1 cellular context compared by ENCODE assay signal in the genomic region with DNA sequence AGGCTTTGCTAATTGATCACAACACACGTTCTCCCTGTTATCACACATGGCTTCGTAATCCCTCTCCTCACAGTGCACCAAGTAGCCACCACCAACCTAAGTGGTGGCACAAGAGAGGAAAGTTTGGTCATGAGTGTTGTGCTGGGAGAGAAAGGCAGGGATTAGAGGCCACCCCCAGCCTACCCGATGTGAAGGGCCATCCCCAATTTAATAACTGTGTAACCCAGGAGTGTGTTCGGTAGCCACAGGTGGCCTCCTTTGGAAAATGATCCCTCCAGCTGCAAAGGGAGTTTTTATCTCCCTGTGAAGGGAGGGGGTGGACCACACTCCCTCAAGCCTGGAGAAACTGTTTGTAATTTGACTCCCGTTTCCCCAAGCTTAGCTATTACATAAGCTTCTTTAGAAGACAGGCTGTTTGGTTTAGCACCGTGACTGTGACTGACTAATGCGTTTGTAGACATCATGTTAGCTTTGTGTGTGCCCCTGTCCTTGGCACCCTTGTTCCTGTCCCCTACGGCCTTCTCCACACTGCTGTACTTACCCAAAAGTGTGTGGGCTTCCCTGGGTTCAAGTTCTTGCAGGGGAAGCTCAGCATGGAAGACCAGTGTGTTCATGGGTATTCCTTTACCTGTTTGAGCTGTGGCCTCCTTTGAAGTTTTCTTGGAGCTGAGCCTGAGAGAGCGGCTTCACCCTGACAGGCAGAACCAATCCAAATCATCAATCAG.
TF ChIP-seq lines count a peak whose summit lies in the region.

No MANE protein-coding gene starts in this region.

TF ChIP-seq in K562, 482 proteins besides CTCF, POLR2A, EP300 and RAD21 (continued from another document):
- TF ChIP-seq, protein P1, sequence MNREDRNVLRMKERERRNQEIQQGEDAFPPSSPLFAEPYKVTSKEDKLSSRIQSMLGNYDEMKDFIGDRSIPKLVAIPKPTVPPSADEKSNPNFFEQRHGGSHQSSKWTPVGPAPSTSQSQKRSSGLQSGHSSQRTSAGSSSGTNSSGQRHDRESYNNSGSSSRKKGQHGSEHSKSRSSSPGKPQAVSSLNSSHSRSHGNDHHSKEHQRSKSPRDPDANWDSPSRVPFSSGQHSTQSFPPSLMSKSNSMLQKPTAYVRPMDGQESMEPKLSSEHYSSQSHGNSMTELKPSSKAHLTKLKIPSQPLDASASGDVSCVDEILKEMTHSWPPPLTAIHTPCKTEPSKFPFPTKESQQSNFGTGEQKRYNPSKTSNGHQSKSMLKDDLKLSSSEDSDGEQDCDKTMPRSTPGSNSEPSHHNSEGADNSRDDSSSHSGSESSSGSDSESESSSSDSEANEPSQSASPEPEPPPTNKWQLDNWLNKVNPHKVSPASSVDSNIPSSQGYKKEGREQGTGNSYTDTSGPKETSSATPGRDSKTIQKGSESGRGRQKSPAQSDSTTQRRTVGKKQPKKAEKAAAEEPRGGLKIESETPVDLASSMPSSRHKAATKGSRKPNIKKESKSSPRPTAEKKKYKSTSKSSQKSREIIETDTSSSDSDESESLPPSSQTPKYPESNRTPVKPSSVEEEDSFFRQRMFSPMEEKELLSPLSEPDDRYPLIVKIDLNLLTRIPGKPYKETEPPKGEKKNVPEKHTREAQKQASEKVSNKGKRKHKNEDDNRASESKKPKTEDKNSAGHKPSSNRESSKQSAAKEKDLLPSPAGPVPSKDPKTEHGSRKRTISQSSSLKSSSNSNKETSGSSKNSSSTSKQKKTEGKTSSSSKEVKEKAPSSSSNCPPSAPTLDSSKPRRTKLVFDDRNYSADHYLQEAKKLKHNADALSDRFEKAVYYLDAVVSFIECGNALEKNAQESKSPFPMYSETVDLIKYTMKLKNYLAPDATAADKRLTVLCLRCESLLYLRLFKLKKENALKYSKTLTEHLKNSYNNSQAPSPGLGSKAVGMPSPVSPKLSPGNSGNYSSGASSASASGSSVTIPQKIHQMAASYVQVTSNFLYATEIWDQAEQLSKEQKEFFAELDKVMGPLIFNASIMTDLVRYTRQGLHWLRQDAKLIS (CRISPR knock-in tag; IDR thresholded peaks at IDR 0.05) = no peak
- no peak for TF ChIP-seq EZH2 (IDR thresholded peaks at IDR 0.05; ENCODE audit: borderline replicate concordance, low read depth, low read length)
- TF ChIP-seq TCF3 (CRISPR knock-in tag; IDR thresholded peaks at IDR 0.05) = peak; percentile 36; the same call in 1 of the 2 replicates
- no peak for TF ChIP-seq MTA3 (IDR thresholded peaks at IDR 0.05; ENCODE audit: borderline replicate concordance)
- TF ChIP-seq SMARCA4 (IDR thresholded peaks at IDR 0.05) = 0 out of 2 replicates have a peak, but pooled peaks have one; percentile 31
- peak; percentile 45 to 94; a peak in 3 of 4 replicates for TF ChIP-seq MAZ (CRISPR knock-in tag; conservative IDR thresholded peaks at IDR 0.05 in 1 of 2, IDR thresholded peaks at IDR 0.05 in 1 of 2)
- no peak for TF ChIP-seq ZNF23 (CRISPR knock-in tag; IDR thresholded peaks at IDR 0.05)
- TF ChIP-seq CBFA2T3 (IDR thresholded peaks at IDR 0.05) = peak; percentile 45
- peak; percentile 19; the same call in 1 of the 2 replicates for TF ChIP-seq CBFA2T2 (conservative IDR thresholded peaks at IDR 0.05)
- TF ChIP-seq EHMT2 (IDR thresholded peaks at IDR 0.05) = 0 out of 2 replicates have a peak, but pooled peaks have one; percentile 44
- TF ChIP-seq, protein P2, sequence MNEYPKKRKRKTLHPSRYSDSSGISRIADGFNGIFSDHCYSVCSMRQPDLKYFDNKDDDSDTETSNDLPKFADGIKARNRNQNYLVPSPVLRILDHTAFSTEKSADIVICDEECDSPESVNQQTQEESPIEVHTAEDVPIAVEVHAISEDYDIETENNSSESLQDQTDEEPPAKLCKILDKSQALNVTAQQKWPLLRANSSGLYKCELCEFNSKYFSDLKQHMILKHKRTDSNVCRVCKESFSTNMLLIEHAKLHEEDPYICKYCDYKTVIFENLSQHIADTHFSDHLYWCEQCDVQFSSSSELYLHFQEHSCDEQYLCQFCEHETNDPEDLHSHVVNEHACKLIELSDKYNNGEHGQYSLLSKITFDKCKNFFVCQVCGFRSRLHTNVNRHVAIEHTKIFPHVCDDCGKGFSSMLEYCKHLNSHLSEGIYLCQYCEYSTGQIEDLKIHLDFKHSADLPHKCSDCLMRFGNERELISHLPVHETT (CRISPR knock-in tag; conservative IDR thresholded peaks at IDR 0.05 in 1 of 2, IDR thresholded peaks at IDR 0.05 in 1 of 2) = peak in 1 of 2 experiments; percentile 36; a peak in 1 of 4 replicates
- TF ChIP-seq, protein P3, sequence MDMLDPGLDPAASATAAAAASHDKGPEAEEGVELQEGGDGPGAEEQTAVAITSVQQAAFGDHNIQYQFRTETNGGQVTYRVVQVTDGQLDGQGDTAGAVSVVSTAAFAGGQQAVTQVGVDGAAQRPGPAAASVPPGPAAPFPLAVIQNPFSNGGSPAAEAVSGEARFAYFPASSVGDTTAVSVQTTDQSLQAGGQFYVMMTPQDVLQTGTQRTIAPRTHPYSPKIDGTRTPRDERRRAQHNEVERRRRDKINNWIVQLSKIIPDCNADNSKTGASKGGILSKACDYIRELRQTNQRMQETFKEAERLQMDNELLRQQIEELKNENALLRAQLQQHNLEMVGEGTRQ (CRISPR knock-in tag; IDR thresholded peaks at IDR 0.05) = no peak
- TF ChIP-seq ZNF133 (CRISPR knock-in tag; IDR thresholded peaks at IDR 0.05) = no peak
- TF ChIP-seq, protein P4, sequence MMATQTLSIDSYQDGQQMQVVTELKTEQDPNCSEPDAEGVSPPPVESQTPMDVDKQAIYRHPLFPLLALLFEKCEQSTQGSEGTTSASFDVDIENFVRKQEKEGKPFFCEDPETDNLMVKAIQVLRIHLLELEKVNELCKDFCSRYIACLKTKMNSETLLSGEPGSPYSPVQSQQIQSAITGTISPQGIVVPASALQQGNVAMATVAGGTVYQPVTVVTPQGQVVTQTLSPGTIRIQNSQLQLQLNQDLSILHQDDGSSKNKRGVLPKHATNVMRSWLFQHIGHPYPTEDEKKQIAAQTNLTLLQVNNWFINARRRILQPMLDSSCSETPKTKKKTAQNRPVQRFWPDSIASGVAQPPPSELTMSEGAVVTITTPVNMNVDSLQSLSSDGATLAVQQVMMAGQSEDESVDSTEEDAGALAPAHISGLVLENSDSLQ (IDR thresholded peaks at IDR 0.05) = peak; percentile 39; the same call in 1 of the 2 replicates
- TF ChIP-seq MCM2 (IDR thresholded peaks at IDR 0.05; ENCODE audit: low read depth) = no peak
- no peak for TF ChIP-seq MCM5 (IDR thresholded peaks at IDR 0.05; ENCODE audit: low read depth)
- no peak for TF ChIP-seq SMARCA5 (IDR thresholded peaks at IDR 0.05)
- TF ChIP-seq ZNF274 (IDR thresholded peaks at IDR 0.05; ENCODE audit: borderline replicate concordance, low read depth, low read length) = no peak
- TF ChIP-seq, protein P5, sequence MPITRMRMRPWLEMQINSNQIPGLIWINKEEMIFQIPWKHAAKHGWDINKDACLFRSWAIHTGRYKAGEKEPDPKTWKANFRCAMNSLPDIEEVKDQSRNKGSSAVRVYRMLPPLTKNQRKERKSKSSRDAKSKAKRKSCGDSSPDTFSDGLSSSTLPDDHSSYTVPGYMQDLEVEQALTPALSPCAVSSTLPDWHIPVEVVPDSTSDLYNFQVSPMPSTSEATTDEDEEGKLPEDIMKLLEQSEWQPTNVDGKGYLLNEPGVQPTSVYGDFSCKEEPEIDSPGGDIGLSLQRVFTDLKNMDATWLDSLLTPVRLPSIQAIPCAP (CRISPR knock-in tag; IDR thresholded peaks at IDR 0.05; ENCODE audit: borderline replicate concordance) = no peak
- no peak for TF ChIP-seq COPS2 (conservative IDR thresholded peaks at IDR 0.05)
- peak; percentile 24; the same call in 1 of the 2 replicates for TF ChIP-seq L3MBTL2 (IDR thresholded peaks at IDR 0.05)
- TF ChIP-seq ARID1B (IDR thresholded peaks at IDR 0.05) = peak; percentile 44; the same call in 1 of the 2 replicates
- TF ChIP-seq MEIS2 (IDR thresholded peaks at IDR 0.05; ENCODE audit: partially characterized antibody) = peak; percentile 25
- no peak for TF ChIP-seq HDAC8 (tag; IDR thresholded peaks at IDR 0.05)
- no peak for TF ChIP-seq RFX5 (IDR thresholded peaks at IDR 0.05; ENCODE audit: low read depth, low read length)
- TF ChIP-seq ZKSCAN1 (IDR thresholded peaks at IDR 0.05; ENCODE audit: low read depth, low read length) = no peak
- TF ChIP-seq RNF2 (IDR thresholded peaks at IDR 0.05) = no peak
- peak; percentile 11; the same call in 1 of the 2 replicates for TF ChIP-seq TEAD4 (IDR thresholded peaks at IDR 0.05; ENCODE audit: low read length)
- no peak for TF ChIP-seq TEAD4 (CRISPR knock-in tag; IDR thresholded peaks at IDR 0.05; ENCODE audit: borderline replicate concordance)
- no peak for TF ChIP-seq ETS2 (tag; IDR thresholded peaks at IDR 0.05; ENCODE audit: borderline replicate concordance, poor library complexity, severe bottlenecking)
- TF ChIP-seq ZNF197 (CRISPR knock-in tag; IDR thresholded peaks at IDR 0.05; ENCODE audit: low read depth) = no peak
- TF ChIP-seq, protein P6, sequence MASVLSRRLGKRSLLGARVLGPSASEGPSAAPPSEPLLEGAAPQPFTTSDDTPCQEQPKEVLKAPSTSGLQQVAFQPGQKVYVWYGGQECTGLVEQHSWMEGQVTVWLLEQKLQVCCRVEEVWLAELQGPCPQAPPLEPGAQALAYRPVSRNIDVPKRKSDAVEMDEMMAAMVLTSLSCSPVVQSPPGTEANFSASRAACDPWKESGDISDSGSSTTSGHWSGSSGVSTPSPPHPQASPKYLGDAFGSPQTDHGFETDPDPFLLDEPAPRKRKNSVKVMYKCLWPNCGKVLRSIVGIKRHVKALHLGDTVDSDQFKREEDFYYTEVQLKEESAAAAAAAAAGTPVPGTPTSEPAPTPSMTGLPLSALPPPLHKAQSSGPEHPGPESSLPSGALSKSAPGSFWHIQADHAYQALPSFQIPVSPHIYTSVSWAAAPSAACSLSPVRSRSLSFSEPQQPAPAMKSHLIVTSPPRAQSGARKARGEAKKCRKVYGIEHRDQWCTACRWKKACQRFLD (CRISPR knock-in tag; IDR thresholded peaks at IDR 0.05) = 0 out of 2 replicates have a peak, but pooled peaks have one; percentile 29
- no peak for TF ChIP-seq MXI1 (IDR thresholded peaks at IDR 0.05; ENCODE audit: low read depth, low read length)
- peak; percentile 55; the same call in 1 of the 2 replicates for TF ChIP-seq DMBX1 (CRISPR knock-in tag; IDR thresholded peaks at IDR 0.05; ENCODE audit: borderline replicate concordance)
- TF ChIP-seq BHLHE40 (IDR thresholded peaks at IDR 0.05; ENCODE audit: low read length) = 0 out of 2 replicates have a peak, but pooled peaks have one; percentile 16
- TF ChIP-seq, protein P7, sequence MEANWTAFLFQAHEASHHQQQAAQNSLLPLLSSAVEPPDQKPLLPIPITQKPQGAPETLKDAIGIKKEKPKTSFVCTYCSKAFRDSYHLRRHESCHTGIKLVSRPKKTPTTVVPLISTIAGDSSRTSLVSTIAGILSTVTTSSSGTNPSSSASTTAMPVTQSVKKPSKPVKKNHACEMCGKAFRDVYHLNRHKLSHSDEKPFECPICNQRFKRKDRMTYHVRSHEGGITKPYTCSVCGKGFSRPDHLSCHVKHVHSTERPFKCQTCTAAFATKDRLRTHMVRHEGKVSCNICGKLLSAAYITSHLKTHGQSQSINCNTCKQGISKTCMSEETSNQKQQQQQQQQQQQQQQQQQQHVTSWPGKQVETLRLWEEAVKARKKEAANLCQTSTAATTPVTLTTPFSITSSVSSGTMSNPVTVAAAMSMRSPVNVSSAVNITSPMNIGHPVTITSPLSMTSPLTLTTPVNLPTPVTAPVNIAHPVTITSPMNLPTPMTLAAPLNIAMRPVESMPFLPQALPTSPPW (CRISPR knock-in tag; IDR thresholded peaks at IDR 0.05) = peak; percentile 74
- TF ChIP-seq, protein P8, sequence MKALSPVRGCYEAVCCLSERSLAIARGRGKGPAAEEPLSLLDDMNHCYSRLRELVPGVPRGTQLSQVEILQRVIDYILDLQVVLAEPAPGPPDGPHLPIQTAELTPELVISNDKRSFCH (CRISPR knock-in tag; IDR thresholded peaks at IDR 0.05) = no peak
- TF ChIP-seq, protein P8 (tag; IDR thresholded peaks at IDR 0.05) = 0 out of 2 replicates have a peak, but pooled peaks have one; percentile 8
- peak; percentile 58; the same call in 1 of the 2 replicates for TF ChIP-seq HDAC2 (IDR thresholded peaks at IDR 0.05)
- peak in 1 of 2 experiments; percentile 39; a peak in 1 of 4 replicates for TF ChIP-seq TBL1XR1 (IDR thresholded peaks at IDR 0.05; ENCODE audit: low read length in 2 of 2)
- TF ChIP-seq SNIP1 (IDR thresholded peaks at IDR 0.05; ENCODE audit: low read depth) = no peak
- TF ChIP-seq, protein P9, sequence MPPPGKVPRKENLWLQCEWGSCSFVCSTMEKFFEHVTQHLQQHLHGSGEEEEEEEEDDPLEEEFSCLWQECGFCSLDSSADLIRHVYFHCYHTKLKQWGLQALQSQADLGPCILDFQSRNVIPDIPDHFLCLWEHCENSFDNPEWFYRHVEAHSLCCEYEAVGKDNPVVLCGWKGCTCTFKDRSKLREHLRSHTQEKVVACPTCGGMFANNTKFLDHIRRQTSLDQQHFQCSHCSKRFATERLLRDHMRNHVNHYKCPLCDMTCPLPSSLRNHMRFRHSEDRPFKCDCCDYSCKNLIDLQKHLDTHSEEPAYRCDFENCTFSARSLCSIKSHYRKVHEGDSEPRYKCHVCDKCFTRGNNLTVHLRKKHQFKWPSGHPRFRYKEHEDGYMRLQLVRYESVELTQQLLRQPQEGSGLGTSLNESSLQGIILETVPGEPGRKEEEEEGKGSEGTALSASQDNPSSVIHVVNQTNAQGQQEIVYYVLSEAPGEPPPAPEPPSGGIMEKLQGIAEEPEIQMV (tag; conservative IDR thresholded peaks at IDR 0.05; ENCODE audit: low read depth) = 0 out of 2 replicates have a peak, but pooled peaks have one; percentile 8
- TF ChIP-seq NFE2 (IDR thresholded peaks at IDR 0.05; ENCODE audit: low read depth) = 0 out of 2 replicates have a peak, but pooled peaks have one; percentile 11
- TF ChIP-seq SMAD1 (IDR thresholded peaks at IDR 0.05; ENCODE audit: low read depth, low read length, partially characterized antibody) = peak; percentile 73
- no peak for TF ChIP-seq ZNF408 (CRISPR knock-in tag; IDR thresholded peaks at IDR 0.05; ENCODE audit: low read depth)
- peak; percentile 52; the same call in 1 of the 2 replicates for TF ChIP-seq SP1 (CRISPR knock-in tag; IDR thresholded peaks at IDR 0.05)
